Comparison of ENCODE assay signal across 18 cellular contexts in the genomic region with DNA sequence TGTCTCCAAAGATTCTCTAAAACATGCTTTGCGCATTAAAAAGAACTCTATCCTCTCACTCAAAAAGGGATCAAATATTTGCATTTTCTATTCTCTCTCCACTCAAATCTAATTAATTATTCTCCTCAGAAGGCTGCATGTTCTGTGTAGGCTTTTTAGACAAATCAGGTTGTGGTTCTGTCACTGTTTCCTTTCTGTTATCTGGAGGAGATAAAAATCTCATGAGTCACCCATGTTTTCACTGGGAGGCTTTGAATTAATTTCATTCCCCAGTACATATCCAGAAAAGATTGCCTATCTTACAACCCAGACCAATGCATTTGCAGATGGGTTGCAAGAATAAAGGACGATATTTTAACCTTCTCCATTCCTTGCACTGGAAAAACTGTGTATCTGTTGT.
DNase-seq lines count a peak whose midpoint lies in the region; ATAC-seq and TF ChIP-seq lines count a peak whose summit lies in the region.
"Had no signal": no experiment of that assay in that cellular context is flagged by ENCODE, and none has a peak within 500 bp of the region (broad histone marks: within the 10 kb centered on the region; RNA-seq: fewer than 3 reads in every experiment).

No MANE protein-coding gene starts in this region.

- no peak overlapping the region for H4K8ac ChIP-seq in mesendoderm (ENCODE audit: low read depth, low read length)

- no peak overlapping the region for H2AK5ac ChIP-seq in mesendoderm (ENCODE audit: low read length)

- DNase-seq in A673 (ENCODE audit: low spot score) (peak; percentile 78), OCI-M1 (lab: John Stamatoyannopoulos, UW) (peak; percentile 72), caudate nucleus (lab: John Stamatoyannopoulos, UW) (no peak), mesendoderm (peak; percentile 45), HAP-1 (ENCODE audit: low spot score in 2 of 2) (no peak)
- DNase-seq in activated CD8-positive, alpha-beta memory T cell treated with anti-CD3 and anti-CD28 coated beads, Interleukin-2, amount 50 U/mL, for 48 hours = no peak
- DNase-seq: ACHN; activated CD4-positive, alpha-beta T cell treated with anti-CD3 and anti-CD28 coated beads, Interleukin-2, amount 50 U/mL, for 1 hour; activated naive CD8-positive, alpha-beta T cell treated with anti-CD3 and anti-CD28 coated beads, Interleukin-2, amount 10 ng/mL, durations not matched to agents 7 days and 5 days; dorsolateral prefrontal cortex; GM23248; midbrain; NCI-H146; NCI-H526 had no signal

- H3K9me3 ChIP-seq in A673 (ENCODE audit: low read depth, low read length, poor library complexity, severe bottlenecking) (peaks cover 6% of the 10 kb centered on the region), HAP-1 (peaks cover 3% of the 10 kb centered on the region; the same call in 1 of the 2 replicates)
- H3K9me3 ChIP-seq: suprapubic skin, vagina had no signal

- CTCF ChIA-PET in A673 (lab: Charles Lee) = no interaction called here

- no peak overlapping the region for H3K23ac ChIP-seq in mesendoderm (ENCODE audit: low read length)

- no peaks in the 10 kb centered on the region for H3K79me2 ChIP-seq in mesendoderm (ENCODE audit: control insufficient read depth, insufficient read depth, low read length)

- no peak overlapping the region for H3K4ac ChIP-seq in mesendoderm (ENCODE audit: low read depth, low read length)

- H3K18ac ChIP-seq in mesendoderm (ENCODE audit: low read length) = no peak overlapping the region

- no peak overlapping the region for H2BK15ac ChIP-seq in mesendoderm (replicated peaks; ENCODE audit: low read depth)

- POLR2A ChIA-PET in A673 (lab: Charles Lee; ENCODE audit: low non-redundant PET) = no interaction called here

- no peak overlapping the region for H2BK120ac ChIP-seq in mesendoderm (ENCODE audit: low read depth, low read length)

- no peak overlapping the region for H4K5ac ChIP-seq in mesendoderm (ENCODE audit: low read length)

- no CpG with 5 or more reads among the region's 2 CpGs for WGBS in mesendoderm (ENCODE audit: extremely low coverage, insufficient coverage, low lambda C conversion rate)

- no peak overlapping the region for H3K56ac ChIP-seq in mesendoderm (ENCODE audit: low read length)

- no peak overlapping the region for H3K9ac ChIP-seq in mesendoderm (ENCODE audit: low read length)
- H3K9ac ChIP-seq: GM23248 had no signal

- no peak overlapping the region for H2BK5ac ChIP-seq in mesendoderm (ENCODE audit: low read length)

- intact Hi-C loops in A673 (cut with micrococcal nuclease; ENCODE audit: unreplicated experiment) = no loop called here

- no peaks in the 10 kb centered on the region for H3K36me3 ChIP-seq in A673 (ENCODE audit: insufficient read depth, low read length, poor library complexity, severe bottlenecking)
- no peaks in the 10 kb centered on the region for H3K36me3 ChIP-seq in mesendoderm (ENCODE audit: control insufficient read depth, insufficient read depth, low read length)
- H3K36me3 ChIP-seq in HAP-1 (replicated peaks) = no peaks in the 10 kb centered on the region
- H3K36me3 ChIP-seq: suprapubic skin, vagina had no signal

- peak overlapping the region; percentile 28 for H3K27ac ChIP-seq in A673 (ENCODE audit: low read depth, low read length, poor library complexity, severe bottlenecking)
- peak overlapping the region; percentile 19 for H3K27ac ChIP-seq in caudate nucleus (ENCODE audit: low read depth, low read length)
- H3K27ac ChIP-seq in mesendoderm (ENCODE audit: low read depth, low read length) = no peak overlapping the region
- H3K27ac ChIP-seq: dorsolateral prefrontal cortex, GM23248, suprapubic skin, vagina had no signal

- no TSS peak for BruUV-seq in A673 (replicated peaks; lab: Mats Ljungman, UMichigan)

- H3K27me3 ChIP-seq in A673 (replicated peaks; ENCODE audit: insufficient read depth, low read depth, low read length, poor library complexity) = no peaks in the 10 kb centered on the region
- no peaks in the 10 kb centered on the region for H3K27me3 ChIP-seq in mesendoderm (ENCODE audit: insufficient read depth, low read length, poor library complexity)
- no peaks in the 10 kb centered on the region for H3K27me3 ChIP-seq in HAP-1 (ENCODE audit: low read depth)
- H3K27me3 ChIP-seq: dorsolateral prefrontal cortex, suprapubic skin, vagina had no signal

- no peak for TF ChIP-seq CTCF in A673 (conservative IDR thresholded peaks at IDR 0.05; ENCODE audit: low read depth, low read length)

- ATAC-seq in HG03196 (IDR thresholded peaks at IDR 0.05; ENCODE audit: unreplicated experiment) = no peak
- ATAC-seq in GM18519 (IDR thresholded peaks at IDR 0.05; ENCODE audit: low FRiP score, unreplicated experiment) = no peak

- no peaks in the 10 kb centered on the region for H3K79me1 ChIP-seq in mesendoderm (ENCODE audit: low read length)

- in situ Hi-C loops in HAP-1 (cut with MboI; ENCODE audit: low sequenced_read_pairs) = no loop called here

- H3K4me3 ChIP-seq in A673 (ENCODE audit: low read depth, low read length, poor library complexity, severe bottlenecking) (no peak overlapping the region), mesendoderm (ENCODE audit: low read length) (no peak overlapping the region), HAP-1 (no peak overlapping the region)
- H3K4me3 ChIP-seq: dorsolateral prefrontal cortex, GM23248, suprapubic skin, vagina had no signal

- peaks cover 20% of the 10 kb centered on the region for H3K4me1 ChIP-seq in A673 (ENCODE audit: insufficient read depth, low read length, poor library complexity, severe bottlenecking)
- peaks cover 7% of the 10 kb centered on the region for H3K4me1 ChIP-seq in mesendoderm (ENCODE audit: control insufficient read depth, low read depth, low read length)
- H3K4me1 ChIP-seq in HAP-1 = no peaks in the 10 kb centered on the region
- H3K4me1 ChIP-seq: vagina had no signal

- no peak overlapping the region for H3K4me2 ChIP-seq in mesendoderm (ENCODE audit: low read length)

Comparison
In these comparisons a context has a peak if more than half of its experiments do, and no peak if none do; other contexts are left out.
1. DNase-seq: peak in A673 (single experiment), OCI-M1 (single experiment) and mesendoderm (single experiment); none in caudate nucleus (0 of 61), activated CD8-positive, alpha-beta memory T cell treated with anti-CD3 and anti-CD28 coated beads, Interleukin-2, amount 50 U/mL, for 48 hours (single experiment) and HAP-1 (0 of 2).